ENCODE assay signal across 10 cellular contexts in the genomic region with DNA sequence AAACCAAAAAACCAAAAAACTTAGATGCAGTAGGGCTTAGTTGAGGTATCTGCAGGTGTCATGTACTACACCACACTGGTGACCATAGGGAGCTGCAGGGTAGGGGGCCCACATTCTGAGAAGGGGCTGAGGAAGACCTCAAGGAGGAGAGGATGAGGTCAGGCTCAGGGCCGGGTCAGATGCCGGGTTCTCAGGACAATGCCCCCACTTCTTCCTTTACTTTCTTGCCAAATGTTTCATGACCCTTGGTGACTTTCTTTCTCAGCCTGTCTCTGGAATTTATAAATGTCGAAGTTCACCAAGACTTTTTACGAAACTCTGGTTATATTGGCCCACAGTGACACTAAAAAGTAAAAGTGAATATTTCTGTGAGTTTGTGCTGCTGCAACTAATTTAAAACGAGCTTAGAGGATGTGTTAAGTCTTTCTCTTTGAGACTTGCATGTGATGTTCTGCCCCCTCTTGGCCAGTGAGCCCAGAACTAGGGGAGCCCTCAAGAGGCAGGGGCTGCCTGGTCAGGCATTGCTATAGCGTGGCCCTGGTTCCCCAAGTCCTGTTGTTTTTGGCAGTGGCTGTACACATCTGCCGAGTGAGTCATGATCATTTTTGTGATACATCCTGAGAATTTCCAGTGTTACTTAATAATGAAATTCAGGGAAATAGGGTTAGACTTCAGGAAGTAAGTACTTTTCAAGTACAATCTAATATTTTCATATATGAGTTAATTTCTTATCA. TPM values are rescaled to one million over a fixed set of nuclear protein-coding genes. Genes with fewer than 3 reads are reported as not detected.
A peak's percentile ranks its signal among the peaks of the same experiment; 100 is the strongest.
DNase-seq lines count a peak whose midpoint lies in the region; ATAC-seq lines count a peak whose summit lies in the region.
"Had no signal": no experiment of that assay in that cellular context is flagged by ENCODE, and none has a peak within 500 bp of the region (broad histone marks: within the 10 kb centered on the region; RNA-seq: fewer than 3 reads in every experiment).

No MANE protein-coding gene starts in this region.

- peaks cover 58% of the 10 kb centered on the region for H3K4me1 ChIP-seq in ACC112 (ENCODE audit: control insufficient read depth, insufficient read depth, low read length, unreplicated experiment)

- no peak overlapping the region for H2AFZ ChIP-seq in ACC112 (ENCODE audit: low read length, unreplicated experiment)

- peak overlapping the region; percentile 61 for H3K4me3 ChIP-seq in ACC112 (ENCODE audit: low read depth, low read length)

- DNase-seq in NCI-H460 (ENCODE audit: extremely low read depth, low read depth) (peak; percentile 37), mucosa of gallbladder (ENCODE audit: low spot score) (peak; percentile 14), HK-2 (ENCODE audit: unreplicated experiment) (no peak)
- DNase-seq: NCI-H446 treated with DMSO at 0.1 percent for 48 hours had no signal

- H3K27ac ChIP-seq in ACC112 (ENCODE audit: low read depth, low read length), result peak overlapping the region; percentile 96
- H3K27ac ChIP-seq: C4-2B had no signal

- ATAC-seq in esophagus mucosa, result peak; percentile 42
- ATAC-seq in HG02870 (IDR thresholded peaks at IDR 0.05; ENCODE audit: unreplicated experiment), result no peak
- no peak for ATAC-seq in GM18907 (IDR thresholded peaks at IDR 0.05; ENCODE audit: unreplicated experiment)
- ATAC-seq in GM19395 (IDR thresholded peaks at IDR 0.05; ENCODE audit: unreplicated experiment), result no peak

- H3K36me3 ChIP-seq in ACC112 (ENCODE audit: insufficient read depth, low read length), result peaks cover 12% of the 10 kb centered on the region; the same call in 1 of the 2 replicates

- no peaks in the 10 kb centered on the region for H3K27me3 ChIP-seq in ACC112 (ENCODE audit: insufficient read depth, low read length)

- H3K79me2 ChIP-seq in ACC112 (ENCODE audit: control insufficient read depth, insufficient read depth, low read length, unreplicated experiment), result peaks cover 75% of the 10 kb centered on the region

RNA-seq across cellular contexts. Expression of a gene that starts 11.2 kb away (rescaled TPM):
- total RNA-seq in NCI-H460 (2014; rRNA removed; shearing (Covaris generic)), result 20.3 and 20.7 TPM in 2 replicates
- 9.6 and 15.3 TPM in 2 replicates for polyA plus RNA-seq in NCI-H460 (2014; cell fraction: nucleus; rRNA removed)
- total RNA-seq in esophagus mucosa (14.0 TPM), mucosa of gallbladder (48.2 TPM)
